In the genomic region with DNA sequence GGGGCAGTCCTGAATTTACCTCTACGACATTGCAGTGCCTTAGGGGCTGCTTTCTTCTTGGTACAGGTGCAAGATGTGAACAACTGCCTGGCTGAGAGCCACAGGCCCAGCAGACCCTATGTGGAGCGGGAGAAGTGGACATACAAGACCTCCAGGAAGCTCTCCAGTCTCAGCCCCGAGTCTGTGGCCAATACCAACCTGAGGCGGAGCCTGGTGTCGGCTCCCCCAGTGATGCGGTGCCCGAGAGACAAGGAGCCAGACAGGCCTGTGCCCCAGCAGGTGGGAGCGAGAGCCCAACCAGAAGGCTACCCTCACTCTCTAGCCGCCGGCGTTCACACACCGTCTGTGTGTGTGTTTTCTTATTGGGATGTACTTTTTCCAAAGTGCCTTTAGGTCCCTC, we compare ENCODE assay signal across 1 cellular context.
TF ChIP-seq lines count a peak whose summit lies in the region.

No MANE protein-coding gene starts in this region.

TF ChIP-seq in WTC11, 78 proteins besides CTCF, POLR2A, EP300 and RAD21 (continued from another document):
- TF ChIP-seq, protein P1, sequence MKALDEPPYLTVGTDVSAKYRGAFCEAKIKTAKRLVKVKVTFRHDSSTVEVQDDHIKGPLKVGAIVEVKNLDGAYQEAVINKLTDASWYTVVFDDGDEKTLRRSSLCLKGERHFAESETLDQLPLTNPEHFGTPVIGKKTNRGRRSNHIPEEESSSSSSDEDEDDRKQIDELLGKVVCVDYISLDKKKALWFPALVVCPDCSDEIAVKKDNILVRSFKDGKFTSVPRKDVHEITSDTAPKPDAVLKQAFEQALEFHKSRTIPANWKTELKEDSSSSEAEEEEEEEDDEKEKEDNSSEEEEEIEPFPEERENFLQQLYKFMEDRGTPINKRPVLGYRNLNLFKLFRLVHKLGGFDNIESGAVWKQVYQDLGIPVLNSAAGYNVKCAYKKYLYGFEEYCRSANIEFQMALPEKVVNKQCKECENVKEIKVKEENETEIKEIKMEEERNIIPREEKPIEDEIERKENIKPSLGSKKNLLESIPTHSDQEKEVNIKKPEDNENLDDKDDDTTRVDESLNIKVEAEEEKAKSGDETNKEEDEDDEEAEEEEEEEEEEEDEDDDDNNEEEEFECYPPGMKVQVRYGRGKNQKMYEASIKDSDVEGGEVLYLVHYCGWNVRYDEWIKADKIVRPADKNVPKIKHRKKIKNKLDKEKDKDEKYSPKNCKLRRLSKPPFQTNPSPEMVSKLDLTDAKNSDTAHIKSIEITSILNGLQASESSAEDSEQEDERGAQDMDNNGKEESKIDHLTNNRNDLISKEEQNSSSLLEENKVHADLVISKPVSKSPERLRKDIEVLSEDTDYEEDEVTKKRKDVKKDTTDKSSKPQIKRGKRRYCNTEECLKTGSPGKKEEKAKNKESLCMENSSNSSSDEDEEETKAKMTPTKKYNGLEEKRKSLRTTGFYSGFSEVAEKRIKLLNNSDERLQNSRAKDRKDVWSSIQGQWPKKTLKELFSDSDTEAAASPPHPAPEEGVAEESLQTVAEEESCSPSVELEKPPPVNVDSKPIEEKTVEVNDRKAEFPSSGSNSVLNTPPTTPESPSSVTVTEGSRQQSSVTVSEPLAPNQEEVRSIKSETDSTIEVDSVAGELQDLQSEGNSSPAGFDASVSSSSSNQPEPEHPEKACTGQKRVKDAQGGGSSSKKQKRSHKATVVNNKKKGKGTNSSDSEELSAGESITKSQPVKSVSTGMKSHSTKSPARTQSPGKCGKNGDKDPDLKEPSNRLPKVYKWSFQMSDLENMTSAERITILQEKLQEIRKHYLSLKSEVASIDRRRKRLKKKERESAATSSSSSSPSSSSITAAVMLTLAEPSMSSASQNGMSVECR (CRISPR knock-in tag; IDR thresholded peaks at IDR 0.05; ENCODE audit: borderline replicate concordance) = no peak
- TF ChIP-seq ZNF138 (CRISPR knock-in tag; conservative IDR thresholded peaks at IDR 0.05) = no peak
- TF ChIP-seq, protein P2, sequence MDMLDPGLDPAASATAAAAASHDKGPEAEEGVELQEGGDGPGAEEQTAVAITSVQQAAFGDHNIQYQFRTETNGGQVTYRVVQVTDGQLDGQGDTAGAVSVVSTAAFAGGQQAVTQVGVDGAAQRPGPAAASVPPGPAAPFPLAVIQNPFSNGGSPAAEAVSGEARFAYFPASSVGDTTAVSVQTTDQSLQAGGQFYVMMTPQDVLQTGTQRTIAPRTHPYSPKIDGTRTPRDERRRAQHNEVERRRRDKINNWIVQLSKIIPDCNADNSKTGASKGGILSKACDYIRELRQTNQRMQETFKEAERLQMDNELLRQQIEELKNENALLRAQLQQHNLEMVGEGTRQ (CRISPR knock-in tag; IDR thresholded peaks at IDR 0.05) = no peak
